11 cellular contexts compared by ENCODE assay signal in the genomic region with DNA sequence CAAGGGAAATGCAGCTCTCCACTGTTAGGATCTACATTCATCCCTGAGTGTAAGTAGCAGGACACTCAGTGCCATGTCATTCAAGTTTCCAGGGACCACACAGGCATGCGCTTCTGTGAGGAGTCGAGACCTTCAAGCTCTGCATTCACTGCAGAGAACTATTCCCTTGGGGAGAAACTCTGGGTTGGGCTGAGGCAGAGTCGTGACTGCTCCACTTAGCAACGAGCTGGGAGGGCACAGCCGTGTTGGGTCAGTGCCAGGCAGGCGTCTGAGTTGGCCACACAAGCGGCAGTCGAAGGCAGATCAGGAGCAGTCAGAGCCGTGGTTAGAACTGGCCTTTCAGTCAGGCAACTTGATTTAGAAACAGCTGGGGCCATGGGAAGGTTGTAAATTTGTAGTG. TPM values are rescaled to one million over a fixed set of nuclear protein-coding genes. Genes with fewer than 3 reads are reported as not detected.
DNase-seq lines count a peak whose midpoint lies in the region; ATAC-seq and TF ChIP-seq lines count a peak whose summit lies in the region.
"Had no signal": no experiment of that assay in that cellular context is flagged by ENCODE, and none has a peak within 500 bp of the region (broad histone marks: within the 10 kb centered on the region; RNA-seq: fewer than 3 reads in every experiment).

No MANE protein-coding gene starts in this region.

- no peak overlapping the region for H3K4me3 ChIP-seq in upper lobe of left lung

- no peak for TF ChIP-seq EP300 in upper lobe of left lung (IDR thresholded peaks at IDR 0.05)

- H3K9me3 Mint-ChIP-seq in memory B cell, result peaks cover 5% of the 10 kb centered on the region

- no peak overlapping the region for H3K4me3 Mint-ChIP-seq in memory B cell

- peak overlapping the region in 2 of 4 donors; percentile 24 to 72 for H3K27ac ChIP-seq in upper lobe of left lung
- H3K27ac ChIP-seq: parathyroid adenoma had no signal

- peaks cover 39% of the 10 kb centered on the region for H3K36me3 Mint-ChIP-seq in memory B cell

- peaks cover 9 to 33% (median 21%) of the 10 kb centered on the region in 4 donors for H3K4me1 ChIP-seq in upper lobe of left lung
- H3K4me1 ChIP-seq: parathyroid adenoma had no signal

- no peaks in the 10 kb centered on the region for H3K9me3 ChIP-seq in upper lobe of left lung

- WGBS in upper lobe of left lung, 2 donors, result 39 to 60% methylated on average over 5 to 9 of the region's 9 CpGs

- no peaks in the 10 kb centered on the region for H3K27me3 ChIP-seq in upper lobe of left lung

- ATAC-seq in memory B cell (ENCODE audit: low read depth), result no peak
- ATAC-seq in upper lobe of left lung (ENCODE audit: low FRiP score in 2 of 2), result peak; percentile 64 to 86
- ATAC-seq in HG02938 (IDR thresholded peaks at IDR 0.05; ENCODE audit: unreplicated experiment), result no peak

- peak in 2 of 3 experiments; percentile 7 to 44 for DNase-seq in NCI-H1417 (lab: John Stamatoyannopoulos, UW)
- DNase-seq in NCI-H1417 treated with DMSO at 0.1 percent for 48 hours (lab: John Stamatoyannopoulos, UW), result no peak
- DNase-seq in dedifferentiated amniotic fluid mesenchymal stem cell (ENCODE audit: extremely low spot score), result peak; percentile 67
- DNase-seq in memory B cell (ENCODE audit: low spot score in 2 of 2), result no peak
- DNase-seq in upper lobe of left lung, result peak; percentile 87 to 89
- no peak for DNase-seq in DMS114 treated with DMSO at 0.1 percent for 48 hours (lab: John Stamatoyannopoulos, UW; ENCODE audit: unreplicated experiment)
- DNase-seq in activated naive CD4-positive, alpha-beta T cell treated with anti-CD3 and anti-CD28 coated beads, Interleukin-2, amount 50 U/mL, for 16 hours, result no peak
- DNase-seq: 8988T; activated CD4-positive, alpha-beta T cell treated with anti-CD3 and anti-CD28 coated beads, Interleukin-2, amount 50 U/mL, for 1 hour had no signal

- TF ChIP-seq POLR2A in upper lobe of left lung (IDR thresholded peaks at IDR 0.05), result no peak

- H3K27me3 Mint-ChIP-seq in memory B cell, result no peaks in the 10 kb centered on the region

- H3K4me1 Mint-ChIP-seq in memory B cell, result peaks cover 39% of the 10 kb centered on the region

- H3K36me3 ChIP-seq in upper lobe of left lung, result peaks cover 5 to 32% (median 14%) of the 10 kb centered on the region in 4 donors

- H3K27ac Mint-ChIP-seq in memory B cell, result peak overlapping the region; percentile 45

- TF ChIP-seq CTCF in upper lobe of left lung (IDR thresholded peaks at IDR 0.05), result no peak

RNA-seq across cellular contexts. Expression of a gene that starts 14.7 kb away (rescaled TPM):
- 10 to 100 TPM in 5 of 6 donors, 1 to 10 TPM in 1; 5.5 to 59.2 (median 25.1) TPM for total RNA-seq in upper lobe of left lung

RNA-seq across cellular contexts. Expression of a gene that starts 26.1 kb away (rescaled TPM):
- total RNA-seq in upper lobe of left lung, result 10 to 100 TPM; 33.4 to 58.7 (median 48.5) TPM

RNA-seq across cellular contexts. Expression of a gene that starts 55.3 kb away (rescaled TPM):
- 10 to 100 TPM; 29.9 to 78.6 (median 53.8) TPM for total RNA-seq in upper lobe of left lung

Comparison
In these comparisons a context has a peak if more than half of its experiments do, and no peak if none do; other contexts are left out.
1. DNase-seq: peak in NCI-H1417 (2 of 3), dedifferentiated amniotic fluid mesenchymal stem cell (single experiment) and upper lobe of left lung (2 of 2); none in NCI-H1417 treated with DMSO at 0.1 percent for 48 hours (single experiment), memory B cell (0 of 2), DMS114 treated with DMSO at 0.1 percent for 48 hours (single experiment) and activated naive CD4-positive, alpha-beta T cell treated with anti-CD3 and anti-CD28 coated beads, Interleukin-2, amount 50 U/mL, for 16 hours (single experiment).
2. ATAC-seq: peak in upper lobe of left lung (2 of 2); none in memory B cell (single experiment) and HG02938 (single experiment).